ENCODE assay signal across 8 cellular contexts in genomic region chr6:111483736-111484654, GRCh38. TPM values are rescaled to one million over a fixed set of nuclear protein-coding genes. Genes with fewer than 3 reads are reported as not detected.
DNase-seq lines count a peak whose midpoint lies in the region; ATAC-seq lines count a peak whose summit lies in the region.

No MANE protein-coding gene starts in this region.

- H3K4me1 ChIP-seq in CD4-positive, CD25-positive, alpha-beta regulatory T cell (ENCODE audit: control insufficient read depth, insufficient read depth, low read length, poor library complexity, severe bottlenecking) = peaks cover 47% of the 10 kb centered on the region

- H3K27ac Mint-ChIP-seq in CD4-positive, CD25-positive, alpha-beta regulatory T cell = peak overlapping the region; percentile 98 to 100 (median 99)

- peak in 2 of 3 donors; percentile 80 to 95 for DNase-seq in CD4-positive, CD25-positive, alpha-beta regulatory T cell
- DNase-seq in NCI-H69 (lab: John Stamatoyannopoulos, UW) (peak; percentile 95), medulla oblongata (ENCODE audit: extremely low spot score) (peak; percentile 91)
- DNase-seq in activated CD4-positive, alpha-beta T cell treated with anti-CD3 and anti-CD28 coated beads, Interleukin-2, amount 50 U/mL, for 4 hours = peak; percentile 68 to 79
- peak; percentile 85 for DNase-seq in effector CD8-positive, alpha-beta T cell (lab: John Stamatoyannopoulos, UW)
- DNase-seq in stimulated activated CD4-positive, alpha-beta T cell treated with anti-CD3 and anti-CD28 coated beads, TNF-alpha, amount 100 ng/mL, for 4 hours (ENCODE audit: low read depth in 3 of 3) = peak; percentile 54 to 77 (median 62)

- H3K36me3 ChIP-seq in CD4-positive, CD25-positive, alpha-beta regulatory T cell (ENCODE audit: control insufficient read depth, insufficient read depth, low read length) = no peaks in the 10 kb centered on the region

- no peaks in the 10 kb centered on the region for H3K27me3 Mint-ChIP-seq in CD4-positive, CD25-positive, alpha-beta regulatory T cell

- no peaks in the 10 kb centered on the region for H3K27me3 ChIP-seq in CD4-positive, CD25-positive, alpha-beta regulatory T cell (ENCODE audit: control insufficient read depth, insufficient read depth, low read length)

- ATAC-seq in CD4-positive, CD25-positive, alpha-beta regulatory T cell (ENCODE audit: low read depth in 2 of 2) = peak; percentile 65 to 75
- ATAC-seq in GM19351 (IDR thresholded peaks at IDR 0.05; ENCODE audit: unreplicated experiment) = peak; percentile 40
- ATAC-seq in HG03469 (IDR thresholded peaks at IDR 0.05; ENCODE audit: unreplicated experiment) = peak; percentile 32

- H3K4me1 Mint-ChIP-seq in CD4-positive, CD25-positive, alpha-beta regulatory T cell = peaks cover 31 to 61% (median 46%) of the 10 kb centered on the region in 4 donors

- peak overlapping the region; percentile 96 to 99 (median 96) for H3K4me3 Mint-ChIP-seq in CD4-positive, CD25-positive, alpha-beta regulatory T cell

- H3K4me3 ChIP-seq in CD4-positive, CD25-positive, alpha-beta regulatory T cell (ENCODE audit: low read depth, low read length) = peak overlapping the region; percentile 91

- H3K9me3 ChIP-seq in CD4-positive, CD25-positive, alpha-beta regulatory T cell (ENCODE audit: control insufficient read depth in 2 of 2, low read length in 2 of 2) = no peaks in the 10 kb centered on the region

- peak overlapping the region; percentile 99 for H3K27ac ChIP-seq in CD4-positive, CD25-positive, alpha-beta regulatory T cell (ENCODE audit: insufficient read depth, low read length, poor library complexity, severe bottlenecking)

- H3K9me3 Mint-ChIP-seq in CD4-positive, CD25-positive, alpha-beta regulatory T cell = no peaks in the 10 kb centered on the region

- H3K36me3 Mint-ChIP-seq in CD4-positive, CD25-positive, alpha-beta regulatory T cell = peaks cover 3% of the 10 kb centered on the region

RNA-seq across cellular contexts. Expression of gene REV3L, which starts 1.0 kb away (rescaled TPM):
- total RNA-seq in CD4-positive, CD25-positive, alpha-beta regulatory T cell = 35.7 TPM
- polyA plus RNA-seq in CD4-positive, CD25-positive, alpha-beta regulatory T cell = 10 to 100 TPM in 1 of 4 donors, 1 to 10 TPM in 3; 6.5 to 11.2 (median 8.8) TPM

Comparison
In these comparisons a context has a peak if more than half of its experiments do, and no peak if none do; other contexts are left out.
1. Peak in every context shown above with its lines: DNase-seq, ATAC-seq, H3K4me3 ChIP-seq and H3K27ac ChIP-seq.